In the genomic region with DNA sequence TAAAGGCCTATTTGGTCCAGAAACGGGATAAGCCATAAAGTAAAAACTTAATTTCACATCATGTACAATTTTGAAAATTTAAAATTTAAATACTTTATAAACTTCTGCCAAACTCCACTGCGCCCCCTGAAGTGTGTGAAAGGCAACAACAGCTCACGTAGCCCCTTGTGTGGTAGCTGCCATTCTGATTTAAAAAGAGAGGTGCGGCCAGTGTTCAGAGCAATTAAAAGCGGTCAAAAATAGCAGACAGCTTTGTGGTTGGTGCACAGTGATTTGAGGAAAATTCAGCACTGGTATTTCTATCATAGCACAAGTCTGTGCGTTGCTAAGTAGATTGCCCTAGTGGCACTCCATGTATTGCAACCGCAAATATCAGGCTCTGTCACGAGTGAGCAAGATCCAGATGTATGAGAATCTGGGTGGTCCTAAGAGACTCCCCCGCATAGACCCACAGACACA, we compare ENCODE assay signal across 8 cellular contexts.
DNase-seq lines count a peak whose midpoint lies in the region; ATAC-seq, FAIRE-seq and TF ChIP-seq lines count a peak whose summit lies in the region.
"Had no signal": no experiment of that assay in that cellular context is flagged by ENCODE, and none has a peak within 500 bp of the region (broad histone marks: within the 10 kb centered on the region; RNA-seq: fewer than 3 reads in every experiment).

No MANE protein-coding gene starts in this region.

- CTCF ChIA-PET in HEK293T (lab: Yijun Ruan, JAX): interaction anchor here (0.8 to 1.9 kb wide), 8 partner anchors 10 to 632 kb away, joined by 3 to 10 read pairs (median 3); no protein-coding TSS in a partner anchor

- no peak for DNase-seq in D721Med (ENCODE audit: insufficient read length, low spot score)
- DNase-seq in HEK293T (ENCODE audit: extremely low spot score): peak; percentile 62
- peak; percentile 6 for DNase-seq in astrocyte of the spinal cord (ENCODE audit: low read depth, low spot score)
- DNase-seq in lung microvascular endothelial cell (ENCODE audit: low read depth in 2 of 2): peak; percentile 22 to 35
- no peak for DNase-seq in NCI-H146 (lab: John Stamatoyannopoulos, UW)

- no peak overlapping the region for H3K4me3 ChIP-seq in astrocyte of the spinal cord (ENCODE audit: low read depth, low read length)

- in situ Hi-C loops in astrocyte of the spinal cord (cut with HindIII; ENCODE audit: low sequenced_read_pairs): no loop called here

- ATAC-seq in GM21529 (IDR thresholded peaks at IDR 0.05; ENCODE audit: unreplicated experiment) (no peak), HG03520 (IDR thresholded peaks at IDR 0.05; ENCODE audit: unreplicated experiment) (no peak)

- TF ChIP-seq CTCF in D721Med (IDR thresholded peaks at IDR 0.05; ENCODE audit: insufficient read depth, missing control alignments): peak; percentile 37
- TF ChIP-seq CTCF in astrocyte of the spinal cord (IDR thresholded peaks at IDR 0.05; ENCODE audit: low read depth, low read length): peak; percentile 43

- no peak for FAIRE-seq in D721Med (lab: Jason Lieb, UNC)
- FAIRE-seq: GM19239 had no signal

- POLR2A ChIA-PET in HEK293T (lab: Yijun Ruan, JAX): no interaction called here

TF ChIP-seq in HEK293T, 16 proteins besides CTCF, POLR2A, EP300 and RAD21:
- no peak for TF ChIP-seq HDGF (IDR thresholded peaks at IDR 0.05; ENCODE audit: borderline replicate concordance)
- no peak for TF ChIP-seq NFRKB (IDR thresholded peaks at IDR 0.05)
- no peak for TF ChIP-seq FOXA1 (IDR thresholded peaks at IDR 0.05)
- TF ChIP-seq FOXM1 (IDR thresholded peaks at IDR 0.05; ENCODE audit: borderline replicate concordance): no peak
- TF ChIP-seq L3MBTL2 (conservative IDR thresholded peaks at IDR 0.05): no peak
- no peak for TF ChIP-seq LEF1 (IDR thresholded peaks at IDR 0.05; ENCODE audit: borderline replicate concordance)
- no peak for TF ChIP-seq ARNT (IDR thresholded peaks at IDR 0.05)
- TF ChIP-seq, protein P1, sequence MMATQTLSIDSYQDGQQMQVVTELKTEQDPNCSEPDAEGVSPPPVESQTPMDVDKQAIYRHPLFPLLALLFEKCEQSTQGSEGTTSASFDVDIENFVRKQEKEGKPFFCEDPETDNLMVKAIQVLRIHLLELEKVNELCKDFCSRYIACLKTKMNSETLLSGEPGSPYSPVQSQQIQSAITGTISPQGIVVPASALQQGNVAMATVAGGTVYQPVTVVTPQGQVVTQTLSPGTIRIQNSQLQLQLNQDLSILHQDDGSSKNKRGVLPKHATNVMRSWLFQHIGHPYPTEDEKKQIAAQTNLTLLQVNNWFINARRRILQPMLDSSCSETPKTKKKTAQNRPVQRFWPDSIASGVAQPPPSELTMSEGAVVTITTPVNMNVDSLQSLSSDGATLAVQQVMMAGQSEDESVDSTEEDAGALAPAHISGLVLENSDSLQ (IDR thresholded peaks at IDR 0.05): no peak
- no peak for TF ChIP-seq BHLHE40 (IDR thresholded peaks at IDR 0.05; ENCODE audit: borderline replicate concordance)
- no peak for TF ChIP-seq CTBP1 (IDR thresholded peaks at IDR 0.05; ENCODE audit: borderline replicate concordance)
- no peak for TF ChIP-seq ZNF384 (IDR thresholded peaks at IDR 0.05)
- TF ChIP-seq SP1 (IDR thresholded peaks at IDR 0.05): no peak
- no peak for TF ChIP-seq ELF4 (IDR thresholded peaks at IDR 0.05)

Comparison
In these comparisons a context has a peak if more than half of its experiments do, and no peak if none do; other contexts are left out.
1. DNase-seq: peak in HEK293T (single experiment), astrocyte of the spinal cord (single experiment) and lung microvascular endothelial cell (2 of 2); none in D721Med (single experiment) and NCI-H146 (single experiment).